In genomic region chr1:31690921-31691320, GRCh38 we compare ENCODE assay signal across 25 cellular contexts. TPM values are rescaled to one million over a fixed set of nuclear protein-coding genes. Genes with fewer than 3 reads are reported as not detected.
"Had no signal": no experiment of that assay in that cellular context is flagged by ENCODE, and none has a peak within 500 bp of the region (broad histone marks: within the 10 kb centered on the region; RNA-seq: fewer than 3 reads in every experiment).

No MANE protein-coding gene starts in this region.

- H3K4me1 ChIP-seq: right lobe of liver, testis, vagina had no signal

- H3K4me1 Mint-ChIP-seq: activated CD4-positive, alpha-beta T cell treated with anti-CD3 and anti-CD28 coated beads for 36 hours; activated T-helper 17 cell treated with anti-CD3 and anti-CD28 coated beads, Interleukin-2, amount 50 U/mL, for 72 hours had no signal

- H3K27me3 ChIP-seq: brain microvascular endothelial cell, right lobe of liver, testis, vagina had no signal

- H3K27ac ChIP-seq: right lobe of liver, testis, vagina had no signal

- H3K9me3 Mint-ChIP-seq: activated naive CD4-positive, alpha-beta T cell treated with anti-CD3 and anti-CD28 coated beads, Interleukin-2, amount 50 U/mL, for 72 hours; activated T-cell treated with anti-CD3 and anti-CD28 coated beads, Interleukin-2, amount 50 U/mL, for 24 hours; activated T-helper 17 cell treated with anti-CD3 and anti-CD28 coated beads, Interleukin-2, amount 50 U/mL, for 72 hours; effector memory CD8-positive, alpha-beta T cell; nephron; stimulated activated memory B cell treated with anti-CD40 and anti-IgM and Interleukin-4, amounts not matched to agents 10 μg/mL and 1 μg/mL and 100 μg/mL, for 72 hours; type B pancreatic cell; WTC11 had no signal

- H3K36me3 ChIP-seq: brain microvascular endothelial cell, right lobe of liver had no signal

- DNase-seq: activated CD4-positive, alpha-beta T cell treated with anti-CD3 and anti-CD28 coated beads for 36 hours; activated CD4-positive, alpha-beta T cell treated with anti-CD3 and anti-CD28 coated beads, Interleukin-2, amount 50 U/mL, for 4 hours; activated CD8-positive, alpha-beta memory T cell treated with anti-CD3 and anti-CD28 coated beads for 24 hours; activated CD8-positive, alpha-beta memory T cell treated with anti-CD3 and anti-CD28 coated beads, Interleukin-2, amount 50 U/mL, for 4 hours; activated T-cell treated with anti-CD3 and anti-CD28 coated beads, Interleukin-2, amount 50 U/mL, for 24 hours; aorta; brain microvascular endothelial cell; effector memory CD8-positive, alpha-beta T cell; hypothalamus; nucleus accumbens; posterior cingulate gyrus; right lobe of liver; stimulated activated CD4-positive, alpha-beta T cell treated with anti-CD3 and anti-CD28 coated beads, Interleukin-15, amount 100 ng/mL, for 24 hours; T-helper 9 cell; testis had no signal

- H3K4me3 ChIP-seq: right lobe of liver, skin epidermis, testis, vagina had no signal

- H3K27ac Mint-ChIP-seq: activated CD4-positive, alpha-beta T cell treated with anti-CD3 and anti-CD28 coated beads for 36 hours; activated T-cell treated with anti-CD3 and anti-CD28 coated beads, Interleukin-2, amount 50 U/mL, for 24 hours; activated T-helper 17 cell treated with anti-CD3 and anti-CD28 coated beads, Interleukin-2, amount 50 U/mL, for 72 hours; stimulated activated memory B cell treated with anti-CD40 and anti-IgM and Interleukin-4, amounts not matched to agents 10 μg/mL and 1 μg/mL and 100 μg/mL, for 72 hours; type B pancreatic cell; WTC11 had no signal

- FAIRE-seq: endothelial cell of umbilical vein, frontal cortex had no signal

- H3K9me3 ChIP-seq: right lobe of liver, testis, vagina had no signal

- H3K36me3 Mint-ChIP-seq: activated naive CD4-positive, alpha-beta T cell treated with anti-CD3 and anti-CD28 coated beads, Interleukin-2, amount 50 U/mL, for 72 hours; stimulated activated memory B cell treated with anti-CD40 and anti-IgM and Interleukin-4, amounts not matched to agents 10 μg/mL and 1 μg/mL and 100 μg/mL, for 72 hours; type B pancreatic cell; WTC11 had no signal

- H3K4me3 Mint-ChIP-seq: activated CD4-positive, alpha-beta T cell treated with anti-CD3 and anti-CD28 coated beads for 36 hours; activated T-cell treated with anti-CD3 and anti-CD28 coated beads, Interleukin-2, amount 50 U/mL, for 24 hours; activated T-helper 17 cell treated with anti-CD3 and anti-CD28 coated beads, Interleukin-2, amount 50 U/mL, for 72 hours; effector memory CD8-positive, alpha-beta T cell; nephron; stimulated activated memory B cell treated with anti-CD40 and anti-IgM and Interleukin-4, amounts not matched to agents 10 μg/mL and 1 μg/mL and 100 μg/mL, for 72 hours; type B pancreatic cell; WTC11 had no signal

RNA-seq across cellular contexts. Expression of gene COL16A1, which starts 12.9 kb away (rescaled TPM):
- total RNA-seq: activated T-helper 17 cell treated with anti-CD3 and anti-CD28 coated beads, Interleukin-2, amount 50 U/mL, for 72 hours had no signal
